21 cellular contexts compared by ENCODE assay signal in the genomic region with DNA sequence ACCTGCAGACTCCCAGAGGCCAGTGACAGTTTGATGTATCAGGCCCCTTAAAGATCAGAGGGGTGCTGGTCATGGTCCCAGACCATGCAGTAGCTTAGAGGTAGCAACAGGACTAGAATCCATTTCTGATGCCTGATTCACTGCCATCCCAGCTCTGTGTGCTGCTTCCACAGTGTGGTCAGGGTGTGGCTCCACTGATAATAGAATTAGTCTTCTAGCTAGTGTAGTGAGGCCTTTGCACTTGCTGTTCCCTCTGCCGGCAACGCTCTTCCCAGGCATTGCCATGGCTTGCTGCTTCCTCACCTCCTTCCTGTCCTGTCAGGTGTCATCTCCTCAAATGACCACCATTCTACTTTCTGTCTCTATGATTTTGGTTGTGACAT. TPM values are rescaled to one million over a fixed set of nuclear protein-coding genes. Genes with fewer than 3 reads are reported as not detected.
DNase-seq lines count a peak whose midpoint lies in the region; ATAC-seq, FAIRE-seq and TF ChIP-seq lines count a peak whose summit lies in the region.
"Had no signal": no experiment of that assay in that cellular context is flagged by ENCODE, and none has a peak within 500 bp of the region (broad histone marks: within the 10 kb centered on the region; RNA-seq: fewer than 3 reads in every experiment).

No MANE protein-coding gene starts in this region.

- CTCF ChIA-PET in RWPE1 (lab: Yijun Ruan, JAX) = interaction anchor here (0.6 to 1.1 kb wide), 2 partner anchors 14 to 17 kb away, joined by 3 read pairs; no protein-coding TSS in a partner anchor
- CTCF ChIA-PET in activated CD8-positive, alpha-beta T cell treated with anti-CD3 and anti-CD28 coated beads, Interleukin-2, amount 10 ng/mL, durations not matched to agents 7 days and 5 days (lab: Charles Lee) = interaction anchor here (1.4 to 1.7 kb wide), 3 partner anchors 21 to 79 kb away, joined by 4 to 6 read pairs (median 5); no protein-coding TSS in a partner anchor

- peaks cover 20% of the 10 kb centered on the region for H3K4me1 Mint-ChIP-seq in stimulated activated effector memory CD8-positive, alpha-beta T cell treated with anti-CD3 and anti-CD28 coated beads, Interleukin-12 subunit alpha, Interleukin-12 subunit beta, amount 100 ng/mL, for 72 hours
- no peaks in the 10 kb centered on the region for H3K4me1 Mint-ChIP-seq in activated CD8-positive, alpha-beta T cell treated with anti-CD3 and anti-CD28 coated beads, Interleukin-2, amount 10 ng/mL, durations not matched to agents 7 days and 5 days (ENCODE audit: low read depth)

- no peak for TF ChIP-seq POLR2A in GM12891 (IDR thresholded peaks at IDR 0.05; ENCODE audit: low read depth, low read length)
- no peak for TF ChIP-seq POLR2A in erythroblast (IDR thresholded peaks at IDR 0.05; ENCODE audit: low read length)

- peak overlapping the region; percentile 28; the same call in 1 of the 2 replicates for H3K27ac ChIP-seq in RWPE1
- H3K27ac ChIP-seq: A549, GM23248, KMS-11 had no signal

- H3K4me3 Mint-ChIP-seq in stimulated activated effector memory CD8-positive, alpha-beta T cell treated with anti-CD3 and anti-CD28 coated beads, Interleukin-12 subunit alpha, Interleukin-12 subunit beta, amount 100 ng/mL, for 72 hours = no peak overlapping the region
- no peak overlapping the region for H3K4me3 Mint-ChIP-seq in activated CD8-positive, alpha-beta T cell treated with anti-CD3 and anti-CD28 coated beads, Interleukin-2, amount 10 ng/mL, durations not matched to agents 7 days and 5 days

- no peak for DNase-seq in GM12891 (ENCODE audit: insufficient read length, low spot score)
- DNase-seq in RWPE1 (ENCODE audit: low spot score) = no peak
- peak; percentile 40 to 61 for DNase-seq in erythroblast (lab: John Stamatoyannopoulos, UW)
- DNase-seq in stimulated activated effector memory CD8-positive, alpha-beta T cell treated with anti-CD3 and anti-CD28 coated beads, Interleukin-12 subunit alpha, Interleukin-12 subunit beta, amount 100 ng/mL, for 72 hours (ENCODE audit: low spot score in 2 of 2) = no peak
- no peak for DNase-seq in COLO668 (lab: John Stamatoyannopoulos, UW; ENCODE audit: unreplicated experiment)
- no peak for DNase-seq in activated CD8-positive, alpha-beta T cell treated with anti-CD3 and anti-CD28 coated beads, Interleukin-2, amount 10 ng/mL, durations not matched to agents 7 days and 5 days
- DNase-seq: C1 segment of cervical spinal cord, DND-41, GM23248, NCI-H1092, NCI-H146, NCI-H2081, NCI-H510A treated with DMSO at 0.1 percent for 48 hours, NCI-H82, SHP77 treated with DMSO at 0.1 percent for 48 hours had no signal

- no peak for ATAC-seq in stimulated activated effector memory CD8-positive, alpha-beta T cell treated with anti-CD3 and anti-CD28 coated beads, Interleukin-12 subunit alpha, Interleukin-12 subunit beta, amount 100 ng/mL, for 72 hours
- ATAC-seq in activated CD8-positive, alpha-beta T cell treated with anti-CD3 and anti-CD28 coated beads, Interleukin-2, amount 10 ng/mL, durations not matched to agents 7 days and 5 days = no peak
- ATAC-seq in HG03135 (IDR thresholded peaks at IDR 0.05; ENCODE audit: unreplicated experiment) = no peak
- ATAC-seq: A549, Panc1 had no signal

- peak; percentile 9 for FAIRE-seq in GM12891 (lab: Jason Lieb, UNC)
- FAIRE-seq: A549, G401.6, GM18507 had no signal

- no peaks in the 10 kb centered on the region for H3K27me3 Mint-ChIP-seq in activated CD8-positive, alpha-beta T cell treated with anti-CD3 and anti-CD28 coated beads, Interleukin-2, amount 10 ng/mL, durations not matched to agents 7 days and 5 days (ENCODE audit: low read depth)

- no peaks in the 10 kb centered on the region for H3K9me3 Mint-ChIP-seq in stimulated activated effector memory CD8-positive, alpha-beta T cell treated with anti-CD3 and anti-CD28 coated beads, Interleukin-12 subunit alpha, Interleukin-12 subunit beta, amount 100 ng/mL, for 72 hours
- no peaks in the 10 kb centered on the region for H3K9me3 Mint-ChIP-seq in activated CD8-positive, alpha-beta T cell treated with anti-CD3 and anti-CD28 coated beads, Interleukin-2, amount 10 ng/mL, durations not matched to agents 7 days and 5 days (ENCODE audit: insufficient read depth)

- no peaks in the 10 kb centered on the region for H3K36me3 Mint-ChIP-seq in stimulated activated effector memory CD8-positive, alpha-beta T cell treated with anti-CD3 and anti-CD28 coated beads, Interleukin-12 subunit alpha, Interleukin-12 subunit beta, amount 100 ng/mL, for 72 hours
- H3K36me3 Mint-ChIP-seq in activated CD8-positive, alpha-beta T cell treated with anti-CD3 and anti-CD28 coated beads, Interleukin-2, amount 10 ng/mL, durations not matched to agents 7 days and 5 days (ENCODE audit: low read depth) = peaks cover 3% of the 10 kb centered on the region

- no peak for TF ChIP-seq CTCF in RWPE1 (conservative IDR thresholded peaks at IDR 0.05; ENCODE audit: low read depth)

- H3K27ac Mint-ChIP-seq in stimulated activated effector memory CD8-positive, alpha-beta T cell treated with anti-CD3 and anti-CD28 coated beads, Interleukin-12 subunit alpha, Interleukin-12 subunit beta, amount 100 ng/mL, for 72 hours = peak overlapping the region; percentile 22
- no peak overlapping the region for H3K27ac Mint-ChIP-seq in activated CD8-positive, alpha-beta T cell treated with anti-CD3 and anti-CD28 coated beads, Interleukin-2, amount 10 ng/mL, durations not matched to agents 7 days and 5 days

- POLR2A ChIA-PET in RWPE1 (lab: Yijun Ruan, JAX; ENCODE audit: low non-redundant PET) = no interaction called here
- POLR2A ChIA-PET in activated CD8-positive, alpha-beta T cell treated with anti-CD3 and anti-CD28 coated beads, Interleukin-2, amount 10 ng/mL, durations not matched to agents 7 days and 5 days (lab: Charles Lee) = no interaction called here

TF ChIP-seq in GM12891, 5 proteins besides CTCF, POLR2A, EP300 and RAD21:
- TF ChIP-seq SPI1 (IDR thresholded peaks at IDR 0.05; ENCODE audit: low read depth, low read length) (no peak), POU2F2 (IDR thresholded peaks at IDR 0.05; ENCODE audit: low read depth, low read length) (no peak)
TF ChIP-seq in GM12891: peak in this region for 0.

RNA-seq across cellular contexts. Expression of a gene that starts 15.8 kb away (rescaled TPM):
- 3.9 TPM for polyA plus RNA-seq in GM12891 (2012; ENCODE audit: low read depth, missing spikeins)
- total RNA-seq in activated CD8-positive, alpha-beta T cell treated with anti-CD3 and anti-CD28 coated beads, Interleukin-2, amount 10 ng/mL, durations not matched to agents 7 days and 5 days = 1 to 10 TPM; 9.4 to 9.6 TPM

Comparison
In these comparisons a context has a peak if more than half of its experiments do, and no peak if none do; other contexts are left out.
1. DNase-seq: peak in erythroblast (2 of 2); none in GM12891 (single experiment), RWPE1 (single experiment), stimulated activated effector memory CD8-positive, alpha-beta T cell treated with anti-CD3 and anti-CD28 coated beads, Interleukin-12 subunit alpha, Interleukin-12 subunit beta, amount 100 ng/mL, for 72 hours (0 of 2), COLO668 (single experiment) and activated CD8-positive, alpha-beta T cell treated with anti-CD3 and anti-CD28 coated beads, Interleukin-2, amount 10 ng/mL, durations not matched to agents 7 days and 5 days (single experiment).